Comparison of ENCODE assay signal across 1 cellular context in the genomic region with DNA sequence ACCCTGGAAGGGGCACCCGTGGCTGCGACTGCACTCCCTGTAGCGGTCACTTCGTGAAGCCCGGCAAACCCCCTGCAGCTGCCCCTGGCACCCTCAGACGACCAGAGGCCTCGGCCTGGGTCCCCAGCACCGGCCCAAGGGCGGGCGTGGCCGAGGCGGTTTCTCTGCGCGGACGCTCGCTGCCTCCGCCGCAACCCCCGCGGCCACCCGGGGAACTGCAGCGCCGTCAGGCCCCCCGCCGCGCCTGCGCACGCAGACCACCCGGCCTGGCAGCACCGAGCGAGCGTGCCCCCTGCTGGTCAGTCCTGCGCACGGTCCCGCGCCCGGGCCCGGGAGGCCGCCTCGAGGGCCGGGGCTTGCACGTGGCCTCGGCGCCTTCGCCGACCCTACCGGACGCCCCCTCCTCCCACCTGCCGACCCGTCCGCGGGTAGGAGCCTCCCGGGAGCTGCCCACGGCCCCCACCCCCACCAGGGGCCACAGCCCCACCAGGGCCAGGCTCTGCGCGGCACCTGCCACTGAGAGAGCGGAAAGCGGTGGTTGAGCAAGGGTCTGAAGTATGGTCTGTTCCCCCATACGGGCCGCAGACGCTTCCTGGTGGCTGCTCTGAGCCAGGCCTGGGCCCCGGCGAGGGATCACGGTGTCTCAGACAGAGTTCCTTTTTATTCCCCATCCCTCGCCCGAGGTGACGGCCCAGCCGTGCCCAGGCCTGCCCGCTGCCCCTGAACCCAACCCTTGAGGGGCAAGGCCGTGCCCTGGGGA.
A peak's percentile ranks its signal among the peaks of the same experiment; 100 is the strongest.
TF ChIP-seq lines count a peak whose summit lies in the region.

No MANE protein-coding gene starts in this region.

TF ChIP-seq in HepG2, 621 proteins besides CTCF, POLR2A, EP300 and RAD21 (continued from another document and continues in another):
- TF ChIP-seq, protein P1, sequence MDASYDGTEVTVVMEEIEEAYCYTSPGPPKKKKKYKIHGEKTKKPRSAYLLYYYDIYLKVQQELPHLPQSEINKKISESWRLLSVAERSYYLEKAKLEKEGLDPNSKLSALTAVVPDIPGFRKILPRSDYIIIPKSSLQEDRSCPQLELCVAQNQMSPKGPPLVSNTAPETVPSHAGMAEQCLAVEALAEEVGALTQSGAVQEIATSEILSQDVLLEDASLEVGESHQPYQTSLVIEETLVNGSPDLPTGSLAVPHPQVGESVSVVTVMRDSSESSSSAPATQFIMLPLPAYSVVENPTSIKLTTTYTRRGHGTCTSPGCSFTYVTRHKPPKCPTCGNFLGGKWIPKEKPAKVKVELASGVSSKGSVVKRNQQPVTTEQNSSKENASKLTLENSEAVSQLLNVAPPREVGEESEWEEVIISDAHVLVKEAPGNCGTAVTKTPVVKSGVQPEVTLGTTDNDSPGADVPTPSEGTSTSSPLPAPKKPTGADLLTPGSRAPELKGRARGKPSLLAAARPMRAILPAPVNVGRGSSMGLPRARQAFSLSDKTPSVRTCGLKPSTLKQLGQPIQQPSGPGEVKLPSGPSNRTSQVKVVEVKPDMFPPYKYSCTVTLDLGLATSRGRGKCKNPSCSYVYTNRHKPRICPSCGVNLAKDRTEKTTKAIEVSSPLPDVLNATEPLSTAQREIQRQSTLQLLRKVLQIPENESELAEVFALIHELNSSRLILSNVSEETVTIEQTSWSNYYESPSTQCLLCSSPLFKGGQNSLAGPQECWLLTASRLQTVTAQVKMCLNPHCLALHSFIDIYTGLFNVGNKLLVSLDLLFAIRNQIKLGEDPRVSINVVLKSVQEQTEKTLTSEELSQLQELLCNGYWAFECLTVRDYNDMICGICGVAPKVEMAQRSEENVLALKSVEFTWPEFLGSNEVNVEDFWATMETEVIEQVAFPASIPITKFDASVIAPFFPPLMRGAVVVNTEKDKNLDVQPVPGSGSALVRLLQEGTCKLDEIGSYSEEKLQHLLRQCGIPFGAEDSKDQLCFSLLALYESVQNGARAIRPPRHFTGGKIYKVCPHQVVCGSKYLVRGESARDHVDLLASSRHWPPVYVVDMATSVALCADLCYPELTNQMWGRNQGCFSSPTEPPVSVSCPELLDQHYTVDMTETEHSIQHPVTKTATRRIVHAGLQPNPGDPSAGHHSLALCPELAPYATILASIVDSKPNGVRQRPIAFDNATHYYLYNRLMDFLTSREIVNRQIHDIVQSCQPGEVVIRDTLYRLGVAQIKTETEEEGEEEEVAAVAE (CRISPR knock-in tag; IDR thresholded peaks at IDR 0.05; ENCODE audit: borderline replicate concordance): no peak
- TF ChIP-seq, protein P2, sequence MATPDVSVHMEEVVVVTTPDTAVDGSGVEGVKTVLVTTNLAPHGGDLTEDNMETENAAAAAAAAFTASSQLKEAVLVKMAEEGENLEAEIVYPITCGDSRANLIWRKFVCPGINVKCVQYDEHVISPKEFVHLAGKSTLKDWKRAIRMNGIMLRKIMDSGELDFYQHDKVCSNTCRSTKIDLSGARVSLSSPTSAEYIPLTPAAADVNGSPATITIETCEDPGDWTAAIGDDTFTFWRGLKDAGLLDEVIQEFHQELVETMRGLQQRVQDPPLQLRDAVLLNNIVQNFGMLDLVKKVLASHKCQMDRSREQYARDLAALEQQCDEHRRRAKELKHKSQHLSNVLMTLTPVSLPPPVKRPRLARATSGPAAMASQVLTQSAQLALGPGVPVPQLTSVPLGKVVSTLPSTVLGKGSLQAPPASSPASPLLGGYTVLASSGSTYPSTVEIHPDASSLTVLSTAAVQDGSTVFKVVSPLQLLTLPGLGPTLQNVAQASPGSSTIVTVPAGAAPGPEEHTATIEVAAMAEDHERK (CRISPR knock-in tag; IDR thresholded peaks at IDR 0.05; ENCODE audit: low read depth): no peak
- TF ChIP-seq ZNF7 (CRISPR knock-in tag; IDR thresholded peaks at IDR 0.05) (no peak), ZSCAN20 (CRISPR knock-in tag; IDR thresholded peaks at IDR 0.05; ENCODE audit: borderline replicate concordance) (0 out of 2 replicates have a peak, but pooled peaks have one; percentile 52), ZEB1 (IDR thresholded peaks at IDR 0.05; ENCODE audit: insufficient replicate concordance, low read depth) (no peak), MEIS2 (CRISPR knock-in tag; IDR thresholded peaks at IDR 0.05) (no peak; the same call in 1 of the 2 replicates), ZNF367 (CRISPR knock-in tag; IDR thresholded peaks at IDR 0.05; ENCODE audit: borderline replicate concordance) (peak; percentile 24; the same call in 1 of the 2 replicates), CHD4 (IDR thresholded peaks at IDR 0.05; ENCODE audit: borderline replicate concordance, low read length) (no peak), ZFAT (CRISPR knock-in tag; conservative IDR thresholded peaks at IDR 0.05) (no peak), ZFP41 (CRISPR knock-in tag; IDR thresholded peaks at IDR 0.05; ENCODE audit: borderline replicate concordance) (no peak), ZNF232 (CRISPR knock-in tag; IDR thresholded peaks at IDR 0.05; ENCODE audit: borderline replicate concordance) (peak; percentile 77; the same call in 1 of the 2 replicates), ATF2 (CRISPR knock-in tag; IDR thresholded peaks at IDR 0.05) (peak; percentile 18; the same call in 1 of the 2 replicates), NR2C2 (CRISPR knock-in tag; IDR thresholded peaks at IDR 0.05; ENCODE audit: borderline replicate concordance) (peak; percentile 52; the same call in 1 of the 2 replicates), PHF5A (CRISPR knock-in tag; IDR thresholded peaks at IDR 0.05; ENCODE audit: low read depth, unreplicated experiment) (peak; percentile 27), HNRNPH1 (optimal IDR thresholded peaks at IDR 0.05; ENCODE audit: low read depth, low read length) (no peak), ZXDC (CRISPR knock-in tag; IDR thresholded peaks at IDR 0.05) (no peak), PAWR (CRISPR knock-in tag; IDR thresholded peaks at IDR 0.05; ENCODE audit: borderline replicate concordance) (0 out of 2 replicates have a peak, but pooled peaks have one; percentile 15), THYN1 (CRISPR knock-in tag; IDR thresholded peaks at IDR 0.05; ENCODE audit: borderline replicate concordance, low read depth) (no peak), ZNF652 (CRISPR knock-in tag; IDR thresholded peaks at IDR 0.05; ENCODE audit: borderline replicate concordance, low read depth) (no peak), HIVEP1 (CRISPR knock-in tag; IDR thresholded peaks at IDR 0.05) (no peak), ZNF615 (CRISPR knock-in tag; IDR thresholded peaks at IDR 0.05; ENCODE audit: borderline replicate concordance) (no peak), ZNF766 (CRISPR knock-in tag; IDR thresholded peaks at IDR 0.05; ENCODE audit: borderline replicate concordance) (peak; percentile 94), MEIS1 (CRISPR knock-in tag; IDR thresholded peaks at IDR 0.05; ENCODE audit: borderline replicate concordance) (peak; percentile 65; the same call in 1 of the 2 replicates), NCOA2 (CRISPR knock-in tag; IDR thresholded peaks at IDR 0.05) (no peak; the same call in 1 of the 2 replicates), USF2 (IDR thresholded peaks at IDR 0.05; ENCODE audit: low read depth, low read length) (no peak), USF2 (CRISPR knock-in tag; IDR thresholded peaks at IDR 0.05; ENCODE audit: borderline replicate concordance) (no peak), HHEX (CRISPR knock-in tag; IDR thresholded peaks at IDR 0.05) (no peak), NFIC (IDR thresholded peaks at IDR 0.05; ENCODE audit: low read length) (no peak), ZNF83 (CRISPR knock-in tag; IDR thresholded peaks at IDR 0.05; ENCODE audit: borderline replicate concordance) (no peak)
- TF ChIP-seq, protein P3, sequence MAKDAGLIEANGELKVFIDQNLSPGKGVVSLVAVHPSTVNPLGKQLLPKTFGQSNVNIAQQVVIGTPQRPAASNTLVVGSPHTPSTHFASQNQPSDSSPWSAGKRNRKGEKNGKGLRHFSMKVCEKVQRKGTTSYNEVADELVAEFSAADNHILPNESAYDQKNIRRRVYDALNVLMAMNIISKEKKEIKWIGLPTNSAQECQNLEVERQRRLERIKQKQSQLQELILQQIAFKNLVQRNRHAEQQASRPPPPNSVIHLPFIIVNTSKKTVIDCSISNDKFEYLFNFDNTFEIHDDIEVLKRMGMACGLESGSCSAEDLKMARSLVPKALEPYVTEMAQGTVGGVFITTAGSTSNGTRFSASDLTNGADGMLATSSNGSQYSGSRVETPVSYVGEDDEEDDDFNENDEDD (CRISPR knock-in tag; IDR thresholded peaks at IDR 0.05; ENCODE audit: borderline replicate concordance): peak; percentile 98
- TF ChIP-seq, protein P4, sequence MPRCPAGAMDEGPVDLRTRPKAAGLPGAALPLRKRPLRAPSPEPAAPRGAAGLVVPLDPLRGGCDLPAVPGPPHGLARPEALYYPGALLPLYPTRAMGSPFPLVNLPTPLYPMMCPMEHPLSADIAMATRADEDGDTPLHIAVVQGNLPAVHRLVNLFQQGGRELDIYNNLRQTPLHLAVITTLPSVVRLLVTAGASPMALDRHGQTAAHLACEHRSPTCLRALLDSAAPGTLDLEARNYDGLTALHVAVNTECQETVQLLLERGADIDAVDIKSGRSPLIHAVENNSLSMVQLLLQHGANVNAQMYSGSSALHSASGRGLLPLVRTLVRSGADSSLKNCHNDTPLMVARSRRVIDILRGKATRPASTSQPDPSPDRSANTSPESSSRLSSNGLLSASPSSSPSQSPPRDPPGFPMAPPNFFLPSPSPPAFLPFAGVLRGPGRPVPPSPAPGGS (CRISPR knock-in tag; IDR thresholded peaks at IDR 0.05): peak; percentile 89; the same call in 1 of the 2 replicates
- TF ChIP-seq, protein P5, sequence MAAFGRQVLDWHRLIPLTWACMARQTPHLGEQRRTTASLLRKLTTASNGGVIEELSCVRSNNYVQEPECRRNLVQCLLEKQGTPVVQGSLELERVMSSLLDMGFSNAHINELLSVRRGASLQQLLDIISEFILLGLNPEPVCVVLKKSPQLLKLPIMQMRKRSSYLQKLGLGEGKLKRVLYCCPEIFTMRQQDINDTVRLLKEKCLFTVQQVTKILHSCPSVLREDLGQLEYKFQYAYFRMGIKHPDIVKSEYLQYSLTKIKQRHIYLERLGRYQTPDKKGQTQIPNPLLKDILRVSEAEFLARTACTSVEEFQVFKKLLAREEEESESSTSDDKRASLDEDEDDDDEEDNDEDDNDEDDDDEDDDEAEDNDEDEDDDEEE (CRISPR knock-in tag; IDR thresholded peaks at IDR 0.05): no peak
- TF ChIP-seq, protein P6, sequence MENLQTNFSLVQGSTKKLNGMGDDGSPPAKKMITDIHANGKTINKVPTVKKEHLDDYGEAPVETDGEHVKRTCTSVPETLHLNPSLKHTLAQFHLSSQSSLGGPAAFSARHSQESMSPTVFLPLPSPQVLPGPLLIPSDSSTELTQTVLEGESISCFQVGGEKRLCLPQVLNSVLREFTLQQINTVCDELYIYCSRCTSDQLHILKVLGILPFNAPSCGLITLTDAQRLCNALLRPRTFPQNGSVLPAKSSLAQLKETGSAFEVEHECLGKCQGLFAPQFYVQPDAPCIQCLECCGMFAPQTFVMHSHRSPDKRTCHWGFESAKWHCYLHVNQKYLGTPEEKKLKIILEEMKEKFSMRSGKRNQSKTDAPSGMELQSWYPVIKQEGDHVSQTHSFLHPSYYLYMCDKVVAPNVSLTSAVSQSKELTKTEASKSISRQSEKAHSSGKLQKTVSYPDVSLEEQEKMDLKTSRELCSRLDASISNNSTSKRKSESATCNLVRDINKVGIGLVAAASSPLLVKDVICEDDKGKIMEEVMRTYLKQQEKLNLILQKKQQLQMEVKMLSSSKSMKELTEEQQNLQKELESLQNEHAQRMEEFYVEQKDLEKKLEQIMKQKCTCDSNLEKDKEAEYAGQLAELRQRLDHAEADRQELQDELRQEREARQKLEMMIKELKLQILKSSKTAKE (CRISPR knock-in tag; IDR thresholded peaks at IDR 0.05; ENCODE audit: borderline replicate concordance): no peak
- TF ChIP-seq, protein P7, sequence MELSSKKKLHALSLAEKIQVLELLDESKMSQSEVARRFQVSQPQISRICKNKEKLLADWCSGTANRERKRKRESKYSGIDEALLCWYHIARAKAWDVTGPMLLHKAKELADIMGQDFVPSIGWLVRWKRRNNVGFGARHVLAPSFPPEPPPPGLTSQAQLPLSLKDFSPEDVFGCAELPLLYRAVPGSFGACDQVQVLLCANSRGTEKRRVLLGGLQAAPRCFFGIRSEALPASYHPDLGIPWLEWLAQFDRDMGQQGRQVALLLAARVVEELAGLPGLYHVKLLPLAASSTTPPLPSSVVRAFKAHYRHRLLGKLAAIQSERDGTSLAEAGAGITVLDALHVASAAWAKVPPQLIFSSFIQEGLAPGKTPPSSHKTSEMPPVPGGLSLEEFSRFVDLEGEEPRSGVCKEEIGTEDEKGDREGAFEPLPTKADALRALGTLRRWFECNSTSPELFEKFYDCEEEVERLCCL (CRISPR knock-in tag; IDR thresholded peaks at IDR 0.05; ENCODE audit: borderline replicate concordance): no peak
